Comparison of ENCODE assay signal across 13 cellular contexts in the genomic region with DNA sequence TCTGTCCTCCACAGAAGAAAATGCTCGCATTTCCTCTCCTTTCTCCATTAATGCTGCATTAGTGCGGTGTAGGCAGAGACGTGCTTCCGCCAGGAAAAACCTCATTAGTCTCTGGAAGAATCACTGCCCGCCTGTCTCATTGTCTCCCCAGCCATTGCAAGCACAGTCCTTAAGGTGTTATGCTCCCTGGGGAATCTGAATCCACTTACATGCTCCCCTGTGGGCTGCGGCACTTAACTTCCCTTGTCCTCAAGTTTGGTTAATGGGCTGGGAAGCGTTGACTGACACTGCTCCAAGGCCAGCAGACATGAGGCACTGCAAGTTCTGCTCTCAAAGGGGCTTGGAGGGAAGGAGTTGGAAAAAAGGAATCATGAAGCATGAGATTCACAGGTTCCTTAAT.
"Had no signal": no experiment of that assay in that cellular context is flagged by ENCODE, and none has a peak within 500 bp of the region (broad histone marks: within the 10 kb centered on the region; RNA-seq: fewer than 3 reads in every experiment).

No MANE protein-coding gene starts in this region.

- H3K4me1 ChIP-seq: left ventricle myocardium inferior, parathyroid adenoma, tibial artery had no signal

- DNase-seq: activated CD4-positive, alpha-beta memory T cell treated with anti-CD3 and anti-CD28 coated beads, Interleukin-2, amount 10 ng/mL, durations not matched to agents 7 days and 5 days; activated CD4-positive, alpha-beta T cell treated with anti-CD3 and anti-CD28 coated beads for 36 hours; activated naive CD8-positive, alpha-beta T cell treated with anti-CD3 and anti-CD28 coated beads, Interleukin-2, amount 10 ng/mL, durations not matched to agents 7 days and 5 days; anterior cingulate cortex; cerebellar nuclear complex; dermis blood vessel endothelial cell; left ventricle myocardium inferior; T-cell; T1000; tibial artery had no signal

- H2AFZ ChIP-seq: parathyroid adenoma had no signal

- H3K79me2 ChIP-seq: parathyroid adenoma had no signal

- H3K4me3 ChIP-seq: left ventricle myocardium inferior, smooth muscle cell, tibial artery had no signal

- H3K9ac ChIP-seq: parathyroid adenoma had no signal

- H3K27ac ChIP-seq: left ventricle myocardium inferior, parathyroid adenoma, tibial artery had no signal

- ATAC-seq: activated CD4-positive, alpha-beta T cell treated with anti-CD3 and anti-CD28 coated beads for 36 hours; esophagus mucosa; T-cell had no signal

- H3K4me2 ChIP-seq: smooth muscle cell had no signal

- H3K27me3 ChIP-seq: tibial artery had no signal

- H3K9me3 ChIP-seq: left ventricle myocardium inferior, tibial artery had no signal
